ENCODE assay signal across 8 cellular contexts in genomic region chr1:66925558-66925910, GRCh38. TPM values are rescaled to one million over a fixed set of nuclear protein-coding genes. Genes with fewer than 3 reads are reported as not detected.
DNase-seq lines count a peak whose midpoint lies in the region; ATAC-seq and TF ChIP-seq lines count a peak whose summit lies in the region.

No MANE protein-coding gene starts in this region.

- H3K36me3 Mint-ChIP-seq in brain = peaks cover 19% of the 10 kb centered on the region

- peaks cover 0 to 4% (median 0%) of the 10 kb centered on the region in 5 experiments for H3K9me3 Mint-ChIP-seq in brain

- TF ChIP-seq CTCF in brain (conservative IDR thresholded peaks at IDR 0.05) = peak in 1 of 2 experiments; percentile 44

- DNase-seq in midbrain (lab: John Stamatoyannopoulos, UW) (peak; percentile 68), SKM-1 treated with dmso at 0.1 percent for 144 hours (lab: John Stamatoyannopoulos, UW; ENCODE audit: unreplicated experiment) (no peak), kidney glomerular epithelial cell (lab: John Stamatoyannopoulos, UW) (no peak), left colon (no peak), NCI-H2196 treated with DMSO at 0.1 percent for 48 hours (lab: John Stamatoyannopoulos, UW; ENCODE audit: unreplicated experiment) (no peak)

- H3K27me3 Mint-ChIP-seq in brain = peaks cover 16% of the 10 kb centered on the region

- peaks cover 77% of the 10 kb centered on the region for H3K4me1 Mint-ChIP-seq in brain

- peak overlapping the region; percentile 87 to 93 (median 88) for H3K4me3 Mint-ChIP-seq in brain

- peak; percentile 0 for ATAC-seq in GM18498 (IDR thresholded peaks at IDR 0.05; ENCODE audit: unreplicated experiment)
- peak; percentile 1 for ATAC-seq in HG03175 (IDR thresholded peaks at IDR 0.05; ENCODE audit: unreplicated experiment)
- ATAC-seq in left colon = no peak

- intact Hi-C loops in left colon (cut with DNase I, micrococcal nuclease) = no loop called here

- H3K27ac Mint-ChIP-seq in brain = peak overlapping the region; percentile 88 to 99 (median 93)

RNA-seq across cellular contexts. Expression of gene MIER1, which starts 0.7 kb away (rescaled TPM):
- polyA plus RNA-seq in brain (ENCODE audit: insufficient read depth, low read depth, low replicate concordance) = 4.9 TPM
- total RNA-seq in left colon = 10 to 100 TPM; 64.6 to 86.4 TPM

RNA-seq across cellular contexts. Expression of gene DNAI4, which starts 0.9 kb away (rescaled TPM):
- 2.1 TPM for polyA plus RNA-seq in brain (ENCODE audit: insufficient read depth, low read depth, low replicate concordance)
- 10 to 100 TPM; 12.0 to 27.2 TPM for total RNA-seq in left colon
